ENCODE assay signal across 11 cellular contexts in the genomic region with DNA sequence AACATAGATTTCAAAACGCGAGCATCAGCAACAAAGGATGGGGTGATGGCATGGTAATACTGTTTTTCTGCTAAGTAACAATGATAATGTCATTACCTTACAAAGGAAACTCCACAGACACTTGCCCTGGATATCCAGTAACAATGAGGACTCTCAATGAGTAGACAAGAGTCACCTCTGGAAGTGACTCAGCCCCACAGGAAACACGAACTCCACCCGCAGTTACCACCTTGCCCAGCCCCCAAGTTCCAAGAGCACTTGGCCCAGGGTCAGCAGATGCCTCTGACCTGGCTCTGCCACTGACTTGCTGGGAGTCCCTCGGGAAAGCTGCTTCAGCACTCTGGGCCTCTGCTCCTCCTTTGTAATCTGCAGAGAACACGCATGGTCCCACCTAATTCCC.
A peak's percentile ranks its signal among the peaks of the same experiment; 100 is the strongest.
DNase-seq lines count a peak whose midpoint lies in the region; ATAC-seq, FAIRE-seq and TF ChIP-seq lines count a peak whose summit lies in the region.
"Had no signal": no experiment of that assay in that cellular context is flagged by ENCODE, and none has a peak within 500 bp of the region (broad histone marks: within the 10 kb centered on the region; RNA-seq: fewer than 3 reads in every experiment).

No MANE protein-coding gene starts in this region.

- peaks cover 74% of the 10 kb centered on the region for H3K4me1 Mint-ChIP-seq in activated CD4-positive, alpha-beta memory T cell treated with anti-CD3 and anti-CD28 coated beads, Interleukin-2, amount 10 ng/mL, durations not matched to agents 7 days and 5 days

- dilution Hi-C loops in endothelial cell of umbilical vein (cut with MboI; ENCODE audit: extremely low pct_ligation_motif_present, low sequenced_read_pairs) = no loop called here

- H3K9ac ChIP-seq in Loucy (ENCODE audit: low read depth, low read length, poor library complexity, severe bottlenecking) (no peak overlapping the region), endothelial cell of umbilical vein (replicated peaks; ENCODE audit: extremely low read depth, insufficient read depth, low read length) (peak overlapping the region; percentile 4)

- no peaks in the 10 kb centered on the region for H3K9me1 ChIP-seq in endothelial cell of umbilical vein (replicated peaks; ENCODE audit: control insufficient read depth, extremely low read depth, insufficient read depth, low read length)

- peak overlapping the region; percentile 71 for H3K27ac ChIP-seq in endothelial cell of umbilical vein (ENCODE audit: insufficient read depth, low read depth, low read length)
- no peak overlapping the region for H3K27ac ChIP-seq in substantia nigra (ENCODE audit: low read depth, low read length, poor library complexity, severe bottlenecking)

- ATAC-seq in GM21367 (IDR thresholded peaks at IDR 0.05; ENCODE audit: unreplicated experiment) (no peak), HG03354 (IDR thresholded peaks at IDR 0.05; ENCODE audit: poor library complexity, severe bottlenecking, unreplicated experiment) (no peak)

- H3K4me1 ChIP-seq in Loucy (ENCODE audit: insufficient read depth, low read length, poor library complexity, severe bottlenecking) (peaks cover 27% of the 10 kb centered on the region), endothelial cell of umbilical vein (ENCODE audit: control insufficient read depth, extremely low read depth, insufficient read depth, low read length) (peaks cover 18% of the 10 kb centered on the region)

- H3K79me2 ChIP-seq in Loucy (ENCODE audit: insufficient read depth, low read length) = peaks cover 8% of the 10 kb centered on the region; the same call in 1 of the 2 replicates
- no peaks in the 10 kb centered on the region for H3K79me2 ChIP-seq in endothelial cell of umbilical vein (ENCODE audit: control insufficient read depth, insufficient read depth, low read length)

- no peaks in the 10 kb centered on the region for H3F3A ChIP-seq in Loucy (ENCODE audit: low read depth)

- H3K27me3 ChIP-seq in Loucy (ENCODE audit: insufficient read depth, low read length, poor library complexity, severe bottlenecking) = no peaks in the 10 kb centered on the region
- no peaks in the 10 kb centered on the region for H3K27me3 ChIP-seq in endothelial cell of umbilical vein (ENCODE audit: control insufficient read depth in 2 of 2, insufficient read depth in 2 of 2, low read length in 2 of 2)

- TF ChIP-seq POLR2A in endothelial cell of umbilical vein (IDR thresholded peaks at IDR 0.05; ENCODE audit: low read depth, low read length) = no peak

- H3K36me3 ChIP-seq in Loucy (ENCODE audit: insufficient read depth, low read length) (peaks cover 11% of the 10 kb centered on the region; the same call in 1 of the 2 replicates), endothelial cell of umbilical vein (ENCODE audit: control insufficient read depth in 2 of 2, extremely low read depth in 1 of 2, insufficient read depth in 2 of 2, low read length in 2 of 2) (no peaks in the 10 kb centered on the region)

- H3K9me2 ChIP-seq in Loucy (replicated peaks; ENCODE audit: low read depth, low read length) = no peaks in the 10 kb centered on the region

- H3K36me3 Mint-ChIP-seq in activated CD4-positive, alpha-beta memory T cell treated with anti-CD3 and anti-CD28 coated beads, Interleukin-2, amount 10 ng/mL, durations not matched to agents 7 days and 5 days (ENCODE audit: low read depth) = peaks cover 27% of the 10 kb centered on the region

- no TSS peak for BruUV-seq in endothelial cell of umbilical vein (replicated peaks; lab: Mats Ljungman, UMichigan)

- no peaks in the 10 kb centered on the region for H3K9me3 Mint-ChIP-seq in activated CD4-positive, alpha-beta memory T cell treated with anti-CD3 and anti-CD28 coated beads, Interleukin-2, amount 10 ng/mL, durations not matched to agents 7 days and 5 days
- H3K9me3 Mint-ChIP-seq: activated B cell treated with CpG ODN at 0.5 μM for 24 hours had no signal

- H2AFZ ChIP-seq in Loucy (ENCODE audit: low read length) = no peak overlapping the region
- H2AFZ ChIP-seq in endothelial cell of umbilical vein (ENCODE audit: low read depth, low read length) = no peak overlapping the region

- POLR2A ChIA-PET in activated CD4-positive, alpha-beta memory T cell treated with anti-CD3 and anti-CD28 coated beads, Interleukin-2, amount 10 ng/mL, durations not matched to agents 7 days and 5 days (lab: Charles Lee) = interaction anchor here (0.8 to 0.9 kb wide), 4 partner anchors 9 to 231 kb away, joined by 3 to 5 read pairs (median 4); no protein-coding TSS in a partner anchor
- POLR2A ChIA-PET in endothelial cell of umbilical vein (lab: Charles Lee) = no interaction called here

- H3K4me3 ChIP-seq in Loucy (ENCODE audit: low read length, poor library complexity, severe bottlenecking) = no peak overlapping the region
- H3K4me3 ChIP-seq in endothelial cell of umbilical vein (replicated peaks in 1 of 3; ENCODE audit: insufficient read depth in 1 of 3, low read depth in 1 of 3, low read length in 3 of 3) = no peak overlapping the region

- CTCF ChIA-PET in activated CD4-positive, alpha-beta memory T cell treated with anti-CD3 and anti-CD28 coated beads, Interleukin-2, amount 10 ng/mL, durations not matched to agents 7 days and 5 days (lab: Charles Lee) = interaction anchor here (1.1 kb wide), 1 partner anchor 57 kb away, joined by 3 read pairs; no protein-coding TSS in a partner anchor
- CTCF ChIA-PET in endothelial cell of umbilical vein (lab: Charles Lee) = interaction anchor here (1.4 to 1.8 kb wide), 2 partner anchors 16 to 32 kb away, joined by 3 to 5 read pairs; no protein-coding TSS in a partner anchor

- no peaks in the 10 kb centered on the region for H3K27me3 Mint-ChIP-seq in activated CD4-positive, alpha-beta memory T cell treated with anti-CD3 and anti-CD28 coated beads, Interleukin-2, amount 10 ng/mL, durations not matched to agents 7 days and 5 days
- H3K27me3 Mint-ChIP-seq: activated B cell treated with CpG ODN at 0.5 μM for 24 hours had no signal

- H3K9me3 ChIP-seq in Loucy (ENCODE audit: insufficient read depth, low read depth, low read length) (no peaks in the 10 kb centered on the region), endothelial cell of umbilical vein (replicated peaks; ENCODE audit: control insufficient read depth, insufficient read depth, low read length) (no peaks in the 10 kb centered on the region)

- H4K20me1 ChIP-seq in Loucy (ENCODE audit: insufficient read depth, low read length, poor library complexity, severe bottlenecking) (no peaks in the 10 kb centered on the region), endothelial cell of umbilical vein (replicated peaks; ENCODE audit: control insufficient read depth, extremely low read depth, insufficient read depth, low read length) (no peaks in the 10 kb centered on the region)

- DNase-seq in activated CD4-positive, alpha-beta memory T cell treated with anti-CD3 and anti-CD28 coated beads, Interleukin-2, amount 10 ng/mL, durations not matched to agents 7 days and 5 days = peak; percentile 71
- DNase-seq in endothelial cell of umbilical vein (ENCODE audit: low read depth, low spot score) (peak; percentile 4), NOMO-1 treated with DMSO at 0.1 percent for 48 hours (lab: John Stamatoyannopoulos, UW; ENCODE audit: unreplicated experiment) (no peak), substantia nigra (lab: John Stamatoyannopoulos, UW) (no peak)
- peak; percentile 11 for DNase-seq in stimulated activated CD8-positive, alpha-beta memory T cell treated with anti-CD3 and anti-CD28 coated beads, Interleukin-12 subunit alpha, Interleukin-12 subunit beta, amount 100 ng/mL, for 4 hours (ENCODE audit: low read depth)
- DNase-seq: activated B cell treated with CpG ODN at 0.5 μM for 24 hours, NCI-H1417 had no signal

- H3K4me2 ChIP-seq in Loucy (ENCODE audit: low read depth, low read length, poor library complexity, severe bottlenecking) (peak overlapping the region; percentile 48), endothelial cell of umbilical vein (ENCODE audit: insufficient read depth, low read length) (peak overlapping the region; percentile 53)

- no peak for TF ChIP-seq CTCF in Loucy (conservative IDR thresholded peaks at IDR 0.05; ENCODE audit: low read length)
- TF ChIP-seq CTCF in endothelial cell of umbilical vein (IDR thresholded peaks at IDR 0.05; ENCODE audit: extremely low read depth in 1 of 2, insufficient read depth in 1 of 2, low read depth in 1 of 2, low read length in 2 of 2) = no peak

- peak overlapping the region; percentile 94 for H3K27ac Mint-ChIP-seq in activated CD4-positive, alpha-beta memory T cell treated with anti-CD3 and anti-CD28 coated beads, Interleukin-2, amount 10 ng/mL, durations not matched to agents 7 days and 5 days
- H3K27ac Mint-ChIP-seq: activated B cell treated with CpG ODN at 0.5 μM for 24 hours, nephron had no signal

- intact Hi-C loops in endothelial cell of umbilical vein (cut with micrococcal nuclease) = no loop called here

- FAIRE-seq in endothelial cell of umbilical vein (lab: Jason Lieb, UNC) = peak; percentile 84

- H3K4me3 Mint-ChIP-seq in activated CD4-positive, alpha-beta memory T cell treated with anti-CD3 and anti-CD28 coated beads, Interleukin-2, amount 10 ng/mL, durations not matched to agents 7 days and 5 days = peak overlapping the region; percentile 42
- H3K4me3 Mint-ChIP-seq: activated B cell treated with CpG ODN at 0.5 μM for 24 hours, nephron had no signal

TF ChIP-seq in endothelial cell of umbilical vein, 7 proteins besides CTCF, POLR2A, EP300 and RAD21:
- TF ChIP-seq MYC (IDR thresholded peaks at IDR 0.05; ENCODE audit: low read depth, low read length) (no peak), GATA2 (IDR thresholded peaks at IDR 0.05; ENCODE audit: insufficient read depth, insufficient read length, low read depth, low read length) (peak; percentile 33), FOS (IDR thresholded peaks at IDR 0.05; ENCODE audit: borderline replicate concordance, insufficient read depth, low read length) (peak; percentile 55)

Comparison
In these comparisons a context has a peak if more than half of its experiments do, and no peak if none do; other contexts are left out.
1. DNase-seq: peak in activated CD4-positive, alpha-beta memory T cell treated with anti-CD3 and anti-CD28 coated beads, Interleukin-2, amount 10 ng/mL, durations not matched to agents 7 days and 5 days (single experiment), endothelial cell of umbilical vein (single experiment) and stimulated activated CD8-positive, alpha-beta memory T cell treated with anti-CD3 and anti-CD28 coated beads, Interleukin-12 subunit alpha, Interleukin-12 subunit beta, amount 100 ng/mL, for 4 hours (single experiment); none in NOMO-1 treated with DMSO at 0.1 percent for 48 hours (single experiment) and substantia nigra (0 of 49).